In genomic region chr2:27885656-27886055, GRCh38 we compare ENCODE assay signal across 27 cellular contexts. TPM values are rescaled to one million over a fixed set of nuclear protein-coding genes. Genes with fewer than 3 reads are reported as not detected.
DNase-seq lines count a peak whose midpoint lies in the region; ATAC-seq and TF ChIP-seq lines count a peak whose summit lies in the region.
"Had no signal": no experiment of that assay in that cellular context is flagged by ENCODE, and none has a peak within 500 bp of the region (broad histone marks: within the 10 kb centered on the region; RNA-seq: fewer than 3 reads in every experiment).

No MANE protein-coding gene starts in this region.

- peak overlapping the region; percentile 36 for H3K4me2 ChIP-seq in osteoblast (ENCODE audit: insufficient read depth, low read length)

- peak overlapping the region; percentile 64 for H2AFZ ChIP-seq in osteoblast (ENCODE audit: low read length)

- H3K27me3 Mint-ChIP-seq in T-helper 17 cell: no peaks in the 10 kb centered on the region
- H3K27me3 Mint-ChIP-seq: activated CD4-positive, alpha-beta T cell treated with anti-CD3 and anti-CD28 coated beads, Interleukin-2, amount 10 ng/mL, durations not matched to agents 24 days and 14 days; type B pancreatic cell had no signal

- H3K4me1 Mint-ChIP-seq in T-helper 17 cell: peaks cover 11% of the 10 kb centered on the region

- TF ChIP-seq CTCF in osteoblast (IDR thresholded peaks at IDR 0.05; ENCODE audit: extremely low read depth, low read depth, low read length): no peak

- H3K36me3 Mint-ChIP-seq in T-helper 17 cell (ENCODE audit: low read depth): no peaks in the 10 kb centered on the region

- peaks cover 11% of the 10 kb centered on the region for H3K79me2 ChIP-seq in osteoblast (ENCODE audit: insufficient read depth, low read length)

- H3K27ac ChIP-seq in epithelial cell of prostate (peak overlapping the region; percentile 36), osteoblast (ENCODE audit: low read depth, low read length) (peak overlapping the region; percentile 70)
- H3K27ac ChIP-seq: BLaER1 treated with 17β-estradiol and CSF1 and Interleukin-3, amounts not matched to agents 10 nM and 100 nM; HL-60; neutrophil; RWPE1; spleen had no signal

- no peak overlapping the region for H3K4me3 ChIP-seq in osteoblast (ENCODE audit: insufficient read depth, low read length)
- H3K4me3 ChIP-seq: BLaER1 treated with 17β-estradiol and CSF1 and Interleukin-3, amounts not matched to agents 10 nM and 100 nM; spleen had no signal

- H4K20me1 ChIP-seq in osteoblast (ENCODE audit: insufficient read depth, low read length): no peaks in the 10 kb centered on the region
- H4K20me1 ChIP-seq: BLaER1 treated with 17β-estradiol and CSF1 and Interleukin-3, amounts not matched to agents 10 nM and 100 nM had no signal

- no peaks in the 10 kb centered on the region for H3K36me3 ChIP-seq in osteoblast (ENCODE audit: insufficient read depth, low read length)
- H3K36me3 ChIP-seq: neutrophil, spleen had no signal

- no peaks in the 10 kb centered on the region for H3K9me3 ChIP-seq in T-helper 17 cell (ENCODE audit: control insufficient read depth, low read length, poor library complexity, severe bottlenecking)
- H3K9me3 ChIP-seq in osteoblast (ENCODE audit: low read depth, low read length): no peaks in the 10 kb centered on the region
- H3K9me3 ChIP-seq: neutrophil had no signal

- peak; percentile 75 for DNase-seq in EH (ENCODE audit: low read depth)
- DNase-seq in T-helper 17 cell: no peak
- no peak for DNase-seq in epithelial cell of prostate (ENCODE audit: low read depth, low spot score)
- peak; percentile 18 for DNase-seq in osteoblast (ENCODE audit: insufficient read length, low spot score, missing footprints)
- no peak for DNase-seq in cerebellum (ENCODE audit: low spot score)
- no peak for DNase-seq in putamen (ENCODE audit: low spot score)
- DNase-seq: activated CD4-positive, alpha-beta T cell treated with anti-CD3 and anti-CD28 coated beads, Interleukin-2, amount 10 ng/mL, durations not matched to agents 24 days and 14 days; activated gamma-delta T cell treated with Interleukin-2 at 50 U/mL for 16 hours; activated T-cell treated with anti-CD3 and anti-CD28 coated beads, Interleukin-2, amount 50 U/mL, for 4 hours; cerebellar nuclear complex; DMS53; erythroblast; foreskin melanocyte; GF-D8; left colon; NCI-H1436; NCI-H510A; retina; spleen had no signal

- H3K27ac Mint-ChIP-seq in T-helper 17 cell: peak overlapping the region; percentile 37
- H3K27ac Mint-ChIP-seq: activated CD4-positive, alpha-beta T cell treated with anti-CD3 and anti-CD28 coated beads, Interleukin-2, amount 10 ng/mL, durations not matched to agents 24 days and 14 days; type B pancreatic cell had no signal

- no peak overlapping the region for H3K4me3 Mint-ChIP-seq in T-helper 17 cell
- H3K4me3 Mint-ChIP-seq: activated CD4-positive, alpha-beta T cell treated with anti-CD3 and anti-CD28 coated beads, Interleukin-2, amount 10 ng/mL, durations not matched to agents 24 days and 14 days; activated T-cell treated with anti-CD3 and anti-CD28 coated beads, Interleukin-2, amount 50 U/mL, for 4 hours; type B pancreatic cell had no signal

- H3K27me3 ChIP-seq in osteoblast (ENCODE audit: insufficient read depth, low read length): no peaks in the 10 kb centered on the region
- H3K27me3 ChIP-seq: BLaER1 treated with 17β-estradiol and CSF1 and Interleukin-3, amounts not matched to agents 10 nM and 100 nM; neutrophil; spleen had no signal

- H3K4me1 ChIP-seq in osteoblast (ENCODE audit: insufficient read depth, low read length): peaks cover 28% of the 10 kb centered on the region

- ATAC-seq in T-helper 17 cell (no peak), HG02588 (IDR thresholded peaks at IDR 0.05; ENCODE audit: unreplicated experiment) (no peak), HG02610 (IDR thresholded peaks at IDR 0.05; ENCODE audit: unreplicated experiment) (no peak)
- ATAC-seq: activated T-cell treated with anti-CD3 and anti-CD28 coated beads, Interleukin-2, amount 50 U/mL, for 4 hours; HCT116 had no signal

RNA-seq across cellular contexts. Expression of gene RBKS, which starts 4.5 kb away (rescaled TPM):
- total RNA-seq in T-helper 17 cell (1 to 10 TPM; 7.0 to 8.2 TPM), osteoblast (1.1 and 2.1 TPM in 2 replicates), cerebellum (2.1 TPM)

RNA-seq across cellular contexts. Expression of gene BABAM2, which starts 4.9 kb away (rescaled TPM):
- total RNA-seq in T-helper 17 cell: 10 to 100 TPM; 44.8 to 46.0 TPM
- 42.0 and 45.4 TPM in 2 replicates for total RNA-seq in osteoblast
- 25.2 TPM for total RNA-seq in cerebellum

Comparison
In these comparisons a context has a peak if more than half of its experiments do, and no peak if none do; other contexts are left out.
1. DNase-seq: peak in EH (single experiment) and osteoblast (single experiment); none in T-helper 17 cell (0 of 3), epithelial cell of prostate (single experiment), cerebellum (single experiment) and putamen (single experiment).